Comparison of ENCODE assay signal across 10 cellular contexts in genomic region chr4:125368684-125369083, GRCh38. TPM values are rescaled to one million over a fixed set of nuclear protein-coding genes. Genes with fewer than 3 reads are reported as not detected.
DNase-seq lines count a peak whose midpoint lies in the region; ATAC-seq and TF ChIP-seq lines count a peak whose summit lies in the region.
"Had no signal": no experiment of that assay in that cellular context is flagged by ENCODE, and none has a peak within 500 bp of the region (broad histone marks: within the 10 kb centered on the region; RNA-seq: fewer than 3 reads in every experiment).

No MANE protein-coding gene starts in this region.

- no peaks in the 10 kb centered on the region for H3K9me3 ChIP-seq in suprapubic skin

- H3K27ac ChIP-seq in suprapubic skin, result no peak overlapping the region
- H3K27ac ChIP-seq: HL-60 had no signal

- ATAC-seq in HG03439 (IDR thresholded peaks at IDR 0.05; ENCODE audit: unreplicated experiment) (no peak), HG03460 (IDR thresholded peaks at IDR 0.05; ENCODE audit: unreplicated experiment) (no peak), HG02623 (IDR thresholded peaks at IDR 0.05; ENCODE audit: unreplicated experiment) (no peak)

- in situ Hi-C loops in astrocyte of the spinal cord (cut with HindIII; ENCODE audit: low sequenced_read_pairs), result no loop called here

- WGBS in suprapubic skin, result 14% methylated on average over 3 of the region's 3 CpGs

- no peak for TF ChIP-seq EP300 in suprapubic skin (IDR thresholded peaks at IDR 0.05)

- no peaks in the 10 kb centered on the region for H3K27me3 ChIP-seq in suprapubic skin

- H3K36me3 ChIP-seq in suprapubic skin, result no peaks in the 10 kb centered on the region

- H3K4me3 ChIP-seq in astrocyte of the spinal cord (ENCODE audit: low read depth, low read length) (peak overlapping the region; percentile 23), suprapubic skin (peak overlapping the region; percentile 32)

- TF ChIP-seq CTCF in astrocyte of the spinal cord (IDR thresholded peaks at IDR 0.05; ENCODE audit: low read depth, low read length) (no peak), suprapubic skin (IDR thresholded peaks at IDR 0.05) (no peak)

- H3K4me1 ChIP-seq in suprapubic skin, result no peaks in the 10 kb centered on the region

- peak; percentile 61 for DNase-seq in HCEC 1CT
- DNase-seq in astrocyte of the spinal cord (ENCODE audit: low read depth, low spot score), result peak; percentile 95
- DNase-seq in iris pigment epithelial cell (ENCODE audit: low read depth), result peak; percentile 89
- no peak for DNase-seq in suprapubic skin (ENCODE audit: low spot score in 2 of 2)
- no peak for DNase-seq in NCI-H1694 treated with DMSO at 0.1 percent for 48 hours (lab: John Stamatoyannopoulos, UW)
- DNase-seq: NCI-H510A had no signal

- no peak for TF ChIP-seq POLR2A in suprapubic skin (IDR thresholded peaks at IDR 0.05)

RNA-seq across cellular contexts. Expression of gene FAT4, which starts 53.9 kb away (rescaled TPM):
- 1 to 10 TPM; 2.2 to 5.4 (median 3.7) TPM for total RNA-seq in suprapubic skin

Comparison
In these comparisons a context has a peak if more than half of its experiments do, and no peak if none do; other contexts are left out.
1. DNase-seq: peak in HCEC 1CT (single experiment), astrocyte of the spinal cord (single experiment) and iris pigment epithelial cell (single experiment); none in suprapubic skin (0 of 2) and NCI-H1694 treated with DMSO at 0.1 percent for 48 hours (single experiment).